ENCODE assay signal across 1 cellular context in the genomic region with DNA sequence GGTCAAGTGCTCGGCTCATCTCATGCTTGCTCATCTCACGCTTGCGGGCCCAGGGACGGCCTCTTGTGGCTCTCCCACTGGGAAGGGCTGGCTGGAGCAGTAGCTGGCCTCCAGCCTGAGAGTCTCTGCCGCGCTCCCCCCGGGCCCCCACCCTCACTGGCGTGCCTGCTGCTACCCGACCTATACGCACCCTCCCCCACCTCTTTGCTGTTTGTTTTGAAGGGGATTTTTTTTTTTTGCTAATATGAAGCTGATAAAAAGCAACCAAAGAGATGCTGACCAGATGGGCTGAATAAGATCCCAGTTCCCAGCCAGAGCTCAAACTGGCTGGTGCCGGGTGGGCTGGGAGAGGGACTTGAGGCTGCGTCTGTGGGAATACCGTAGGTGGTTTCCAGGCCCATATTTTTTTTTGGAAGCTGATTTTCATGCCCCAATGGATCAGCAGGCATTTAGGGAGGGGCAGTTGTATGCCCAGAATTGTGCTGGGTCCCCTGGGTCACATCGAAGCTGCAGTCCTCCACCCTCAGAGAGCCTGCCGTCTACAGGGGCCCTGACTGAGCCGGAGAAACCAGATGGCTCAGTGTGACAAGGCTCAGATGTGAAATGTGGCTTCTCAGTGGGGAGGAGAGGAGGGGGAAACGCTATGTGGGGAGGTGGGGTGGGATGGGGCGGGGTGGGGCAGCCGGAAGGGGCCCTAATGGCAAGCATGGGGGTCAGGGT.
A peak's percentile ranks its signal among the peaks of the same experiment; 100 is the strongest.
TF ChIP-seq lines count a peak whose summit lies in the region.

No MANE protein-coding gene starts in this region.

TF ChIP-seq in SK-N-SH, 30 proteins besides CTCF, POLR2A, EP300 and RAD21:
- TF ChIP-seq RCOR1 (IDR thresholded peaks at IDR 0.05; ENCODE audit: low read length), result peak; percentile 60; the same call in 1 of the 2 replicates
- TF ChIP-seq, protein P1, sequence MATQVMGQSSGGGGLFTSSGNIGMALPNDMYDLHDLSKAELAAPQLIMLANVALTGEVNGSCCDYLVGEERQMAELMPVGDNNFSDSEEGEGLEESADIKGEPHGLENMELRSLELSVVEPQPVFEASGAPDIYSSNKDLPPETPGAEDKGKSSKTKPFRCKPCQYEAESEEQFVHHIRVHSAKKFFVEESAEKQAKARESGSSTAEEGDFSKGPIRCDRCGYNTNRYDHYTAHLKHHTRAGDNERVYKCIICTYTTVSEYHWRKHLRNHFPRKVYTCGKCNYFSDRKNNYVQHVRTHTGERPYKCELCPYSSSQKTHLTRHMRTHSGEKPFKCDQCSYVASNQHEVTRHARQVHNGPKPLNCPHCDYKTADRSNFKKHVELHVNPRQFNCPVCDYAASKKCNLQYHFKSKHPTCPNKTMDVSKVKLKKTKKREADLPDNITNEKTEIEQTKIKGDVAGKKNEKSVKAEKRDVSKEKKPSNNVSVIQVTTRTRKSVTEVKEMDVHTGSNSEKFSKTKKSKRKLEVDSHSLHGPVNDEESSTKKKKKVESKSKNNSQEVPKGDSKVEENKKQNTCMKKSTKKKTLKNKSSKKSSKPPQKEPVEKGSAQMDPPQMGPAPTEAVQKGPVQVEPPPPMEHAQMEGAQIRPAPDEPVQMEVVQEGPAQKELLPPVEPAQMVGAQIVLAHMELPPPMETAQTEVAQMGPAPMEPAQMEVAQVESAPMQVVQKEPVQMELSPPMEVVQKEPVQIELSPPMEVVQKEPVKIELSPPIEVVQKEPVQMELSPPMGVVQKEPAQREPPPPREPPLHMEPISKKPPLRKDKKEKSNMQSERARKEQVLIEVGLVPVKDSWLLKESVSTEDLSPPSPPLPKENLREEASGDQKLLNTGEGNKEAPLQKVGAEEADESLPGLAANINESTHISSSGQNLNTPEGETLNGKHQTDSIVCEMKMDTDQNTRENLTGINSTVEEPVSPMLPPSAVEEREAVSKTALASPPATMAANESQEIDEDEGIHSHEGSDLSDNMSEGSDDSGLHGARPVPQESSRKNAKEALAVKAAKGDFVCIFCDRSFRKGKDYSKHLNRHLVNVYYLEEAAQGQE (IDR thresholded peaks at IDR 0.05; ENCODE audit: low read depth, low read length), result no peak
- TF ChIP-seq IRF3 (IDR thresholded peaks at IDR 0.05; ENCODE audit: low read depth, low read length), result no peak
- peak; percentile 85 for TF ChIP-seq CHD2 (IDR thresholded peaks at IDR 0.05; ENCODE audit: low read length, partially characterized antibody)
- peak; percentile 51; the same call in 1 of the 2 replicates for TF ChIP-seq MXI1 (IDR thresholded peaks at IDR 0.05; ENCODE audit: low read depth, low read length)
